ENCODE assay signal across 7 cellular contexts in genomic region chr22:44701824-44702478, GRCh38. TPM values are rescaled to one million over a fixed set of nuclear protein-coding genes. Genes with fewer than 3 reads are reported as not detected.
DNase-seq lines count a peak whose midpoint lies in the region; ATAC-seq and TF ChIP-seq lines count a peak whose summit lies in the region.

Gene PRR5 (plus strand): TSS chr22:44702204. CDS start chr22:44702475, 271 bp downstream.

- no peaks in the 10 kb centered on the region for H3K36me3 Mint-ChIP-seq in activated CD4-positive, alpha-beta memory T cell treated with anti-CD3 and anti-CD28 coated beads for 36 hours

- H3K4me3 Mint-ChIP-seq in activated CD4-positive, alpha-beta memory T cell treated with anti-CD3 and anti-CD28 coated beads for 36 hours = peak within 1 kb of the TSS; percentile 68

- peak; percentile 32 for TF ChIP-seq POLR2A in GM15510 (IDR thresholded peaks at IDR 0.05; ENCODE audit: borderline replicate concordance, extremely low read depth, insufficient read length)

- peak; percentile 63 for DNase-seq in NCI-H226
- peak; percentile 88 for DNase-seq in activated CD4-positive, alpha-beta memory T cell treated with anti-CD3 and anti-CD28 coated beads for 36 hours
- peak; percentile 86 for DNase-seq in ecto neural progenitor cell (ENCODE audit: low spot score)
- DNase-seq in lung microvascular endothelial cell (ENCODE audit: low read depth in 2 of 2) = peak; percentile 65 to 74
- peak; percentile 65 for DNase-seq in stimulated activated CD8-positive, alpha-beta memory T cell treated with anti-CD3 and anti-CD28 coated beads, Interleukin-12 subunit alpha, Interleukin-12 subunit beta, amount 100 ng/mL, for 1 hour (ENCODE audit: low read depth)

- CTCF ChIA-PET in activated CD4-positive, alpha-beta memory T cell treated with anti-CD3 and anti-CD28 coated beads for 36 hours (lab: Charles Lee) = interaction anchor here (2.1 kb wide), 1 partner anchor 33 kb away, joined by 11 read pairs; no protein-coding TSS in a partner anchor

- POLR2A ChIA-PET in activated CD4-positive, alpha-beta memory T cell treated with anti-CD3 and anti-CD28 coated beads for 36 hours (lab: Charles Lee) = no interaction called here

- peaks cover 10% of the 10 kb centered on the region for H3K4me1 Mint-ChIP-seq in activated CD4-positive, alpha-beta memory T cell treated with anti-CD3 and anti-CD28 coated beads for 36 hours (ENCODE audit: low read depth)

- ATAC-seq in HG02840 (IDR thresholded peaks at IDR 0.05; ENCODE audit: low FRiP score, unreplicated experiment) = peak; percentile 62

- H3K27ac Mint-ChIP-seq in activated CD4-positive, alpha-beta memory T cell treated with anti-CD3 and anti-CD28 coated beads for 36 hours = peak within 1 kb of the TSS; percentile 60

- no peaks in the 10 kb centered on the region for H3K27me3 Mint-ChIP-seq in activated CD4-positive, alpha-beta memory T cell treated with anti-CD3 and anti-CD28 coated beads for 36 hours

- no peaks in the 10 kb centered on the region for H3K9me3 Mint-ChIP-seq in activated CD4-positive, alpha-beta memory T cell treated with anti-CD3 and anti-CD28 coated beads for 36 hours

- intact Hi-C loops in activated CD4-positive, alpha-beta memory T cell treated with anti-CD3 and anti-CD28 coated beads for 36 hours (cut with micrococcal nuclease) = loop anchor here (2.0 kb wide), 1 partner anchor 17 kb away; no protein-coding TSS in a partner anchor

RNA-seq across cellular contexts. Expression of gene PRR5, which starts in this region (rescaled TPM):
- 10 to 100 TPM; 10.3 to 11.8 TPM for total RNA-seq in activated CD4-positive, alpha-beta memory T cell treated with anti-CD3 and anti-CD28 coated beads for 36 hours
- 5.2 and 8.5 TPM in 2 replicates for total RNA-seq in lung microvascular endothelial cell

Comparison
In these comparisons a context has a peak if more than half of its experiments do, and no peak if none do; other contexts are left out.
1. Peak in every context shown above with its lines: DNase-seq and ATAC-seq.